In genomic region chr2:4073178-4073577, GRCh38 we compare ENCODE assay signal across 25 cellular contexts.
"Had no signal": no experiment of that assay in that cellular context is flagged by ENCODE, and none has a peak within 500 bp of the region (broad histone marks: within the 10 kb centered on the region; RNA-seq: fewer than 3 reads in every experiment).

No MANE protein-coding gene starts in this region.

- H3K27me3 ChIP-seq: ovary, sigmoid colon, spleen, suprapubic skin, tibial artery, uterus had no signal

- H3K36me3 ChIP-seq: lower lobe of right lung, ovary, sigmoid colon, spleen, suprapubic skin, thoracic aorta, tibial artery, uterus had no signal

- H3K9me3 ChIP-seq: lower lobe of right lung, ovary, sigmoid colon, suprapubic skin, thoracic aorta, tibial artery, uterus had no signal

- H3K27me3 Mint-ChIP-seq: progenitor cell of endocrine pancreas; stimulated activated naive CD8-positive, alpha-beta T cell treated with anti-CD3 and anti-CD28 coated beads, Interleukin-15, Interleukin-2, amounts not matched to agents 100 ng/mL and 50 ng/mL, for 24 hours had no signal

- H3K36me3 Mint-ChIP-seq: naive thymus-derived CD8-positive, alpha-beta T cell; stimulated activated effector memory CD8-positive, alpha-beta T cell treated with anti-CD3 and anti-CD28 coated beads, Interleukin-12 subunit alpha, Interleukin-12 subunit beta, amount 100 ng/mL, for 72 hours had no signal

- H3K4me3 ChIP-seq: lower lobe of right lung, ovary, sigmoid colon, spleen, suprapubic skin, thoracic aorta, tibial artery, uterus had no signal

- ATAC-seq: left cardiac atrium; left lobe of liver; lower lobe of right lung; naive thymus-derived CD8-positive, alpha-beta T cell; right cardiac atrium; stimulated activated effector memory CD8-positive, alpha-beta T cell treated with anti-CD3 and anti-CD28 coated beads, Interleukin-12 subunit alpha, Interleukin-12 subunit beta, amount 100 ng/mL, for 72 hours had no signal

- DNase-seq: hippocampal formation; kidney glomerular epithelial cell; left cardiac atrium; lower lobe of right lung; mammary epithelial cell; mesenchymal stem cell; naive thymus-derived CD8-positive, alpha-beta T cell; ovary; right cardiac atrium; sigmoid colon; small intestine; spleen; stimulated activated CD4-positive, alpha-beta T cell treated with anti-CD3 and anti-CD28 coated beads, Interleukin-4, amount 100 ng/mL, for 24 hours; stimulated activated naive CD4-positive, alpha-beta T cell; tibial artery; trophoblast cell; uterus had no signal

- H3K4me1 Mint-ChIP-seq: naive thymus-derived CD8-positive, alpha-beta T cell; stimulated activated effector memory CD8-positive, alpha-beta T cell treated with anti-CD3 and anti-CD28 coated beads, Interleukin-12 subunit alpha, Interleukin-12 subunit beta, amount 100 ng/mL, for 72 hours had no signal

- H3K4me1 ChIP-seq: lower lobe of right lung, sigmoid colon, suprapubic skin, tibial artery, uterus had no signal

- H3K9me3 Mint-ChIP-seq: stimulated activated naive CD8-positive, alpha-beta T cell treated with anti-CD3 and anti-CD28 coated beads, Interleukin-15, Interleukin-2, amounts not matched to agents 100 ng/mL and 50 ng/mL, for 24 hours had no signal

- H3K27ac Mint-ChIP-seq: naive thymus-derived CD8-positive, alpha-beta T cell; nephron; progenitor cell of endocrine pancreas; stimulated activated effector memory CD8-positive, alpha-beta T cell treated with anti-CD3 and anti-CD28 coated beads, Interleukin-12 subunit alpha, Interleukin-12 subunit beta, amount 100 ng/mL, for 72 hours; stimulated activated naive CD8-positive, alpha-beta T cell treated with anti-CD3 and anti-CD28 coated beads, Interleukin-15, Interleukin-2, amounts not matched to agents 100 ng/mL and 50 ng/mL, for 24 hours had no signal

- H3K27ac ChIP-seq: lower lobe of right lung, ovary, sigmoid colon, spleen, suprapubic skin, thoracic aorta, tibial artery, uterus had no signal

- H3K4me3 Mint-ChIP-seq: naive thymus-derived CD8-positive, alpha-beta T cell; nephron; neural crest cell; stimulated activated effector memory CD8-positive, alpha-beta T cell treated with anti-CD3 and anti-CD28 coated beads, Interleukin-12 subunit alpha, Interleukin-12 subunit beta, amount 100 ng/mL, for 72 hours; stimulated activated naive CD8-positive, alpha-beta T cell treated with anti-CD3 and anti-CD28 coated beads, Interleukin-15, Interleukin-2, amounts not matched to agents 100 ng/mL and 50 ng/mL, for 24 hours had no signal
